29 cellular contexts compared by ENCODE assay signal in genomic region chr5:124825983-124826337, GRCh38.
DNase-seq lines count a peak whose midpoint lies in the region; ATAC-seq and TF ChIP-seq lines count a peak whose summit lies in the region.
"Had no signal": no experiment of that assay in that cellular context is flagged by ENCODE, and none has a peak within 500 bp of the region (broad histone marks: within the 10 kb centered on the region; RNA-seq: fewer than 3 reads in every experiment).

No MANE protein-coding gene starts in this region.

- H3K4me3 ChIP-seq in SK-N-SH (ENCODE audit: low read depth in 2 of 2, low read length in 1 of 2) = no peak overlapping the region
- H3K4me3 ChIP-seq: ovary, right atrium auricular region, SK-N-MC, stomach, tibial nerve had no signal

- no peaks in the 10 kb centered on the region for H3K27me3 Mint-ChIP-seq in memory B cell
- H3K27me3 Mint-ChIP-seq: activated CD4-positive, alpha-beta T cell treated with anti-CD3 and anti-CD28 coated beads, Interleukin-2, amount 10 ng/mL, durations not matched to agents 7 days and 5 days; activated CD8-positive, alpha-beta memory T cell treated with anti-CD3 and anti-CD28 coated beads, Interleukin-2, amount 10 ng/mL, durations not matched to agents 7 days and 5 days had no signal

- no peaks in the 10 kb centered on the region for H3K36me3 Mint-ChIP-seq in memory B cell
- H3K36me3 Mint-ChIP-seq: activated CD8-positive, alpha-beta memory T cell treated with anti-CD3 and anti-CD28 coated beads, Interleukin-2, amount 10 ng/mL, durations not matched to agents 7 days and 5 days; activated naive CD8-positive, alpha-beta T cell treated with anti-CD3 and anti-CD28 coated beads for 36 hours; CD8-positive, alpha-beta T cell; natural killer cell had no signal

- no peak for TF ChIP-seq RAD21 in SK-N-SH (IDR thresholded peaks at IDR 0.05; ENCODE audit: low read length)

- TF ChIP-seq CTCF in SK-N-SH (IDR thresholded peaks at IDR 0.05) = no peak

- no peaks in the 10 kb centered on the region for H3K27me3 ChIP-seq in SK-N-SH (ENCODE audit: insufficient read depth)
- H3K27me3 ChIP-seq: ovary, right atrium auricular region, stomach, tibial nerve had no signal

- POLR2A ChIA-PET in SK-N-SH (lab: Yijun Ruan, JAX) = no interaction called here

- no peak overlapping the region for H3K9ac ChIP-seq in SK-N-SH

- CTCF ChIA-PET in SK-N-SH (lab: Yijun Ruan, JAX) = interaction anchor here (0.9 to 2.9 kb wide), 2 partner anchors 17 to 19 kb away, joined by 3 to 10 read pairs; no protein-coding TSS in a partner anchor

- no peak overlapping the region for H2AFZ ChIP-seq in SK-N-SH (ENCODE audit: low read depth)

- H3K79me2 ChIP-seq in SK-N-SH (ENCODE audit: insufficient read depth) = no peaks in the 10 kb centered on the region

- DNase-seq in memory B cell (ENCODE audit: low spot score in 2 of 2) (no peak), SK-N-SH (no peak), SK-N-DZ (ENCODE audit: low spot score) (no peak), NCI-H2029 treated with DMSO at 0.1 percent for 48 hours (lab: John Stamatoyannopoulos, UW) (no peak)
- DNase-seq: activated CD4-positive, alpha-beta T cell treated with anti-CD3 and anti-CD28 coated beads, Interleukin-2, amount 10 ng/mL, durations not matched to agents 7 days and 5 days; activated CD8-positive, alpha-beta memory T cell treated with anti-CD3 and anti-CD28 coated beads, Interleukin-2, amount 10 ng/mL, durations not matched to agents 7 days and 5 days; activated naive CD8-positive, alpha-beta T cell treated with anti-CD3 and anti-CD28 coated beads for 36 hours; CD8-positive, alpha-beta T cell; DMS153; effector CD4-positive, alpha-beta T cell; erythroblast; foreskin fibroblast; HFFc6; Kasumi-1; natural killer cell; NCI-H1092; NCI-H1930; NK-92 treated with Interleukin-12 subunit alpha and Interleukin-12 subunit beta, amount 100 ng/mL, for 24 hours; ovary; stimulated activated CD4-positive, alpha-beta T cell treated with anti-CD3 and anti-CD28 coated beads, Interleukin-12 subunit alpha, Interleukin-12 subunit beta, amount 100 ng/mL, for 4 hours; stimulated activated CD4-positive, alpha-beta T cell treated with anti-CD3 and anti-CD28 coated beads, Interleukin-4, amount 100 ng/mL, for 4 hours; stomach had no signal

- no peak overlapping the region for H3K27ac ChIP-seq in SK-N-SH (ENCODE audit: low read depth in 2 of 2, low read length in 1 of 2)
- H3K27ac ChIP-seq: ovary, right atrium auricular region, SK-N-MC, tibial nerve had no signal

- no peak overlapping the region for H3K4me3 Mint-ChIP-seq in memory B cell
- H3K4me3 Mint-ChIP-seq: activated CD4-positive, alpha-beta T cell treated with anti-CD3 and anti-CD28 coated beads, Interleukin-2, amount 10 ng/mL, durations not matched to agents 7 days and 5 days; activated CD8-positive, alpha-beta memory T cell treated with anti-CD3 and anti-CD28 coated beads, Interleukin-2, amount 10 ng/mL, durations not matched to agents 7 days and 5 days; activated naive CD8-positive, alpha-beta T cell treated with anti-CD3 and anti-CD28 coated beads for 36 hours; CD8-positive, alpha-beta T cell; HFFc6; natural killer cell had no signal

- H4K20me1 ChIP-seq in SK-N-SH (ENCODE audit: insufficient read depth) = no peaks in the 10 kb centered on the region

- peak; percentile 20 for ATAC-seq in GM18907 (IDR thresholded peaks at IDR 0.05; ENCODE audit: unreplicated experiment)
- ATAC-seq in GM21515 (IDR thresholded peaks at IDR 0.05; ENCODE audit: unreplicated experiment) = peak; percentile 7
- peak; percentile 24 for ATAC-seq in HG03378 (IDR thresholded peaks at IDR 0.05; ENCODE audit: unreplicated experiment)
- peak; percentile 28 for ATAC-seq in memory B cell (ENCODE audit: low read depth)
- ATAC-seq: activated CD8-positive, alpha-beta memory T cell treated with anti-CD3 and anti-CD28 coated beads, Interleukin-2, amount 10 ng/mL, durations not matched to agents 7 days and 5 days; CD8-positive, alpha-beta T cell; left lobe of liver had no signal

- no peaks in the 10 kb centered on the region for H3K36me3 ChIP-seq in SK-N-SH (replicated peaks in 1 of 2; ENCODE audit: control insufficient read depth in 1 of 2, insufficient read depth in 2 of 2, low read length in 1 of 2)
- H3K36me3 ChIP-seq: ovary, right atrium auricular region, stomach, tibial nerve had no signal

- no peaks in the 10 kb centered on the region for H3F3A ChIP-seq in SK-N-SH (replicated peaks; ENCODE audit: insufficient read depth)

- H3K9me3 Mint-ChIP-seq in memory B cell = no peaks in the 10 kb centered on the region
- H3K9me3 Mint-ChIP-seq: activated CD4-positive, alpha-beta T cell treated with anti-CD3 and anti-CD28 coated beads, Interleukin-2, amount 10 ng/mL, durations not matched to agents 7 days and 5 days; activated naive CD8-positive, alpha-beta T cell treated with anti-CD3 and anti-CD28 coated beads for 36 hours; CD8-positive, alpha-beta T cell; natural killer cell had no signal

- H3K4me2 ChIP-seq in SK-N-SH = no peak overlapping the region

- peaks cover 12% of the 10 kb centered on the region for H3K4me1 Mint-ChIP-seq in memory B cell
- H3K4me1 Mint-ChIP-seq: activated CD4-positive, alpha-beta T cell treated with anti-CD3 and anti-CD28 coated beads, Interleukin-2, amount 10 ng/mL, durations not matched to agents 7 days and 5 days; activated CD8-positive, alpha-beta memory T cell treated with anti-CD3 and anti-CD28 coated beads, Interleukin-2, amount 10 ng/mL, durations not matched to agents 7 days and 5 days; activated naive CD8-positive, alpha-beta T cell treated with anti-CD3 and anti-CD28 coated beads for 36 hours; natural killer cell had no signal

- 96% methylated on average over 1 of the region's 1 CpG for WGBS in SK-N-SH (ENCODE audit: low lambda C conversion rate)

- H3K9me3 ChIP-seq in SK-N-SH = no peaks in the 10 kb centered on the region
- H3K9me3 ChIP-seq: ovary, right atrium auricular region, stomach, tibial nerve had no signal

- peak overlapping the region; percentile 77 for H3K27ac Mint-ChIP-seq in memory B cell
- H3K27ac Mint-ChIP-seq: activated CD4-positive, alpha-beta T cell treated with anti-CD3 and anti-CD28 coated beads, Interleukin-2, amount 10 ng/mL, durations not matched to agents 7 days and 5 days; activated CD8-positive, alpha-beta memory T cell treated with anti-CD3 and anti-CD28 coated beads, Interleukin-2, amount 10 ng/mL, durations not matched to agents 7 days and 5 days; activated naive CD8-positive, alpha-beta T cell treated with anti-CD3 and anti-CD28 coated beads for 36 hours; CD8-positive, alpha-beta T cell; HFFc6; natural killer cell had no signal

- no peak for TF ChIP-seq EP300 in SK-N-SH (IDR thresholded peaks at IDR 0.05; ENCODE audit: borderline replicate concordance in 1 of 2, low read depth in 1 of 2, low read length in 1 of 2)

- H3K9me2 ChIP-seq in SK-N-SH = no peaks in the 10 kb centered on the region

- H3K4me1 ChIP-seq in SK-N-SH (ENCODE audit: control insufficient read depth in 1 of 2, insufficient read depth in 2 of 2, low read depth in 1 of 2, low read length in 1 of 2) = peaks cover 0 to 15% of the 10 kb centered on the region in 2 experiments; a peak in 2 of 4 replicates

TF ChIP-seq in SK-N-SH, 30 proteins besides CTCF, POLR2A, EP300 and RAD21 (continues in another document):
- TF ChIP-seq MEF2A (IDR thresholded peaks at IDR 0.05; ENCODE audit: borderline replicate concordance, low read depth) (no peak), GATA2 (CRISPR knock-in tag; IDR thresholded peaks at IDR 0.05) (no peak), FOXJ3 (CRISPR knock-in tag; IDR thresholded peaks at IDR 0.05) (no peak), RCOR1 (IDR thresholded peaks at IDR 0.05; ENCODE audit: low read length) (no peak), TEAD4 (IDR thresholded peaks at IDR 0.05; ENCODE audit: borderline replicate concordance, insufficient read depth) (no peak), NRF1 (IDR thresholded peaks at IDR 0.05; ENCODE audit: low read depth, low read length) (no peak), SIN3A (IDR thresholded peaks at IDR 0.05; ENCODE audit: borderline replicate concordance, low read depth, low read length) (no peak), MAX (IDR thresholded peaks at IDR 0.05; ENCODE audit: low read depth) (no peak), EZH2phosphoT487 (IDR thresholded peaks at IDR 0.05; ENCODE audit: borderline replicate concordance, low read depth) (no peak), POLR2AphosphoS5 (IDR thresholded peaks at IDR 0.05; ENCODE audit: low read depth, low read length) (no peak), FOXM1 (IDR thresholded peaks at IDR 0.05; ENCODE audit: low read depth) (no peak), REST (IDR thresholded peaks at IDR 0.05; ENCODE audit: low read depth, low read length) (no peak), ELF1 (IDR thresholded peaks at IDR 0.05) (no peak)
